In the genomic region with DNA sequence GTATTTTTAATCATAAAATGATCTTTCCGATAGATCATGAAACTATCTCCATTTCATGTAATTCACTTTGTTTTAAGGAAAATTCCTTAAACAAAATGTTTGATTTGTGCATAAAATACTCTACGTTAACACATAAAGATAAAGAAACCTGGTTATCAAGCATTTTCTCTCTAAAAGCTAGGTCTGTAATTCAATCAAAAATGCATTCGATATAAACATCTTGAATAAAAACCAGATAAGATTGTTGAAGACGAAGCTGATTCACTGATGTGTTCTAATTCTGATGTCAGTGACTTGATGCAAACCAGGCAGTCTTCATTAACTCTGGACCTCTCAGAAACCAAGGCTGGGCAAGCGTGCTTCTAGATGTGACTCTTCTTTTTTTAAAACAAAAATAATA, we compare ENCODE assay signal across 5 cellular contexts.
"Had no signal": no experiment of that assay in that cellular context is flagged by ENCODE, and none has a peak within 500 bp of the region (broad histone marks: within the 10 kb centered on the region; RNA-seq: fewer than 3 reads in every experiment).

No MANE protein-coding gene starts in this region.

- DNase-seq: H9, HCEC 1CT, IMR-90 had no signal

- ATAC-seq: GM23338, K562 had no signal
